In the genomic region with DNA sequence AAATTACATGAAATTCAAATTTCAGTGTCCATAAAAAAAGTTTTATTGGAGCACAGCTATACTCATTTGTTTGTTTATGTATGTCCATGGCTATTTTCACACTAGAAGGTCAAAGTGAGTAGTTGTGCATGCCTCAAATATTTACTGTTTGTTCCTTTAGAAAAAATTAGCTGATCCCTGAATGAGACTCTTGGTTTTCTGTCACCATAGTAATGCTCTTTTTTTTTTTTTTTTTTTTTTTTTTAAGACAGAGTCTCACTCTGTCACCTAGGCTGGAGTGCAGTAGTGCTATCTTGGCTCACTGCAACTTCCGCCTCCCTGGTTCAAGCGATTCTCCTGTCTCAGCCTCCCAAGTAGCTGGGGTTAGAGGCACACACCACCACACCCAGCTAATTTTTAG, we compare ENCODE assay signal across 1 cellular context.
A peak's percentile ranks its signal among the peaks of the same experiment; 100 is the strongest.
TF ChIP-seq lines count a peak whose summit lies in the region.

No MANE protein-coding gene starts in this region.

TF ChIP-seq in HEK293, 187 proteins besides CTCF, POLR2A, EP300 and RAD21:
- TF ChIP-seq ZNF362 (tag by site-specific recombination; IDR thresholded peaks at IDR 0.05), result 0 out of 2 replicates have a peak, but pooled peaks have one; percentile 67
